Comparison of ENCODE assay signal across 8 cellular contexts in genomic region chr17:63601439-63602371, GRCh38. TPM values are rescaled to one million over a fixed set of nuclear protein-coding genes. Genes with fewer than 3 reads are reported as not detected.
DNase-seq lines count a peak whose midpoint lies in the region; ATAC-seq and TF ChIP-seq lines count a peak whose summit lies in the region.

No MANE protein-coding gene starts in this region.

- H3K4me1 Mint-ChIP-seq in memory B cell: peaks cover 5% of the 10 kb centered on the region

- H3K27ac ChIP-seq in HUES64 (ENCODE audit: low read depth, low read length): no peak overlapping the region
- H3K27ac ChIP-seq in mammary epithelial cell (ENCODE audit: insufficient read depth, low read depth, low read length): peak overlapping the region; percentile 55

- no peaks in the 10 kb centered on the region for H4K20me1 ChIP-seq in mammary epithelial cell (ENCODE audit: insufficient read depth, low read length)

- no peaks in the 10 kb centered on the region for H3K27me3 Mint-ChIP-seq in memory B cell

- no peaks in the 10 kb centered on the region for H3K9me3 ChIP-seq in BE2C
- no peaks in the 10 kb centered on the region for H3K9me3 ChIP-seq in HUES64 (ENCODE audit: insufficient read depth, low read depth, low read length)
- no peaks in the 10 kb centered on the region for H3K9me3 ChIP-seq in mammary epithelial cell (replicated peaks; ENCODE audit: insufficient read depth, low read length)

- WGBS in HUES64: 65% methylated on average over 9 of the region's 9 CpGs
- WGBS in mammary epithelial cell (ENCODE audit: low coverage, missing lambda C conversion rate): 18% methylated on average over 7 of the region's 9 CpGs

- intact Hi-C loops in mammary epithelial cell (cut with micrococcal nuclease): loop anchor here (2.0 kb wide), 1 partner anchor 51 kb away; the partner anchor contains the start of gene DCAF7

- H3K4me3 ChIP-seq in BE2C (ENCODE audit: low read depth, low read length) (peak overlapping the region; percentile 87), HUES64 (ENCODE audit: low read length) (peak overlapping the region; percentile 80), mammary epithelial cell (replicated peaks in 1 of 3; ENCODE audit: insufficient read depth in 1 of 3, low read depth in 2 of 3, low read length in 3 of 3) (peak overlapping the region; percentile 55 to 97 (median 78))

- peaks cover 15% of the 10 kb centered on the region for H3K79me2 ChIP-seq in mammary epithelial cell (ENCODE audit: insufficient read depth, low read length)

- peak overlapping the region; percentile 87 for H3K4me2 ChIP-seq in mammary epithelial cell (ENCODE audit: insufficient read depth, low read depth, low read length)

- no peaks in the 10 kb centered on the region for H3K9me3 Mint-ChIP-seq in memory B cell

- H3K27ac Mint-ChIP-seq in memory B cell: peak overlapping the region; percentile 93

- peaks cover 32% of the 10 kb centered on the region for H3K36me3 ChIP-seq in BE2C
- H3K36me3 ChIP-seq in HUES64 (ENCODE audit: insufficient read depth, low read length): peaks cover 26% of the 10 kb centered on the region
- peaks cover 3% of the 10 kb centered on the region for H3K36me3 ChIP-seq in mammary epithelial cell (ENCODE audit: insufficient read depth, low read length)

- CTCF ChIA-PET in mammary epithelial cell (lab: Charles Lee; ENCODE audit: low non-redundant PET): no interaction called here

- peak overlapping the region; percentile 88 for H3K4me3 Mint-ChIP-seq in memory B cell

- H3K4me1 ChIP-seq in BE2C (peaks cover 3% of the 10 kb centered on the region; the same call in 1 of the 2 replicates), HUES64 (ENCODE audit: insufficient read depth, low read length) (peaks cover 9% of the 10 kb centered on the region), mammary epithelial cell (ENCODE audit: insufficient read depth, low read length) (peaks cover 7% of the 10 kb centered on the region)

- ATAC-seq in memory B cell (ENCODE audit: low read depth): no peak

- H3K9ac ChIP-seq in HUES64 (ENCODE audit: low read depth, low read length) (peak overlapping the region; percentile 85), mammary epithelial cell (ENCODE audit: insufficient read depth, low read length) (peak overlapping the region; percentile 78)

- no peak for DNase-seq in BE2C
- peak; percentile 14 for DNase-seq in mammary epithelial cell
- no peak for DNase-seq in memory B cell (ENCODE audit: low spot score in 2 of 2)
- DNase-seq in NCI-H69 (lab: John Stamatoyannopoulos, UW): no peak
- no peak for DNase-seq in germinal center (ENCODE audit: low spot score)
- DNase-seq in inferior parietal cortex (ENCODE audit: extremely low spot score): no peak
- no peak for DNase-seq in Ammon's horn (ENCODE audit: low spot score)

- H3K27me3 ChIP-seq in BE2C (no peaks in the 10 kb centered on the region), HUES64 (ENCODE audit: insufficient read depth, low read length) (no peaks in the 10 kb centered on the region), mammary epithelial cell (ENCODE audit: insufficient read depth, low read length) (no peaks in the 10 kb centered on the region)

- no peak for TF ChIP-seq CTCF in BE2C (IDR thresholded peaks at IDR 0.05; ENCODE audit: low read depth, low read length)
- no peak for TF ChIP-seq CTCF in mammary epithelial cell (conservative IDR thresholded peaks at IDR 0.05 in 1 of 2, IDR thresholded peaks at IDR 0.05 in 1 of 2; ENCODE audit: extremely low read depth in 1 of 2, insufficient read depth in 1 of 2, low read depth in 1 of 2, low read length in 2 of 2)

- peak overlapping the region; percentile 97 for H2AFZ ChIP-seq in mammary epithelial cell (ENCODE audit: low read depth, low read length)

- dilution Hi-C loops in mammary epithelial cell (cut with HindIII; ENCODE audit: low sequenced_read_pairs): loop anchor here (25.0 kb wide), 1 partner anchor 164 kb away; the partner anchor contains the start of gene CYB561

- in situ Hi-C loops in mammary epithelial cell (cut with MboI; ENCODE audit: low sequenced_read_pairs in 2 of 2): loop anchor here in 1 of 2 donors (25.0 kb wide), 1 partner anchor 914 kb away; no protein-coding TSS in a partner anchor

- no TSS peak for BruUV-seq in mammary epithelial cell (replicated peaks; lab: Mats Ljungman, UMichigan)

- H3K36me3 Mint-ChIP-seq in memory B cell: peaks cover 17% of the 10 kb centered on the region

RNA-seq across cellular contexts. Expression of gene TACO1, which starts 1.0 kb away (rescaled TPM):
- polyA plus RNA-seq in BE2C (2012; ENCODE audit: insufficient read depth, insufficient read length, low read depth): 20.0 TPM
- polyA plus RNA-seq in HUES64 (2013, experiment 1 of 2): 21.4 TPM
- polyA plus RNA-seq in HUES64 (2013, experiment 2 of 2): 20.5 TPM
- 10 to 100 TPM; 14.5 to 28.7 TPM for total RNA-seq in mammary epithelial cell
- 25.1 TPM for polyA plus RNA-seq in mammary epithelial cell
- 19.2 TPM for polyA minus RNA-seq in mammary epithelial cell

RNA-seq across cellular contexts. Expression of gene MAP3K3, which starts 20.5 kb away (rescaled TPM):
- 44.2 TPM for polyA plus RNA-seq in BE2C (2012; ENCODE audit: insufficient read depth, insufficient read length, low read depth)
- 15.4 TPM for polyA plus RNA-seq in HUES64 (2013, experiment 1 of 2)
- 16.2 TPM for polyA plus RNA-seq in HUES64 (2013, experiment 2 of 2)
- 10 to 100 TPM; 19.5 to 21.8 TPM for total RNA-seq in mammary epithelial cell
- 12.6 TPM for polyA plus RNA-seq in mammary epithelial cell
- polyA minus RNA-seq in mammary epithelial cell: 50.4 TPM

RNA-seq across cellular contexts. Expression of gene DCAF7, which starts 51.4 kb away (rescaled TPM):
- polyA plus RNA-seq in BE2C (2012; ENCODE audit: insufficient read depth, insufficient read length, low read depth): 175 TPM
- polyA plus RNA-seq in HUES64 (2013, experiment 1 of 2): 39.1 TPM
- polyA plus RNA-seq in HUES64 (2013, experiment 2 of 2): 48.3 TPM
- 10 to 100 TPM; 47.5 to 71.3 TPM for total RNA-seq in mammary epithelial cell
- 64.9 TPM for polyA plus RNA-seq in mammary epithelial cell
- 93.3 TPM for polyA minus RNA-seq in mammary epithelial cell
